ENCODE assay signal across 10 cellular contexts in the genomic region with DNA sequence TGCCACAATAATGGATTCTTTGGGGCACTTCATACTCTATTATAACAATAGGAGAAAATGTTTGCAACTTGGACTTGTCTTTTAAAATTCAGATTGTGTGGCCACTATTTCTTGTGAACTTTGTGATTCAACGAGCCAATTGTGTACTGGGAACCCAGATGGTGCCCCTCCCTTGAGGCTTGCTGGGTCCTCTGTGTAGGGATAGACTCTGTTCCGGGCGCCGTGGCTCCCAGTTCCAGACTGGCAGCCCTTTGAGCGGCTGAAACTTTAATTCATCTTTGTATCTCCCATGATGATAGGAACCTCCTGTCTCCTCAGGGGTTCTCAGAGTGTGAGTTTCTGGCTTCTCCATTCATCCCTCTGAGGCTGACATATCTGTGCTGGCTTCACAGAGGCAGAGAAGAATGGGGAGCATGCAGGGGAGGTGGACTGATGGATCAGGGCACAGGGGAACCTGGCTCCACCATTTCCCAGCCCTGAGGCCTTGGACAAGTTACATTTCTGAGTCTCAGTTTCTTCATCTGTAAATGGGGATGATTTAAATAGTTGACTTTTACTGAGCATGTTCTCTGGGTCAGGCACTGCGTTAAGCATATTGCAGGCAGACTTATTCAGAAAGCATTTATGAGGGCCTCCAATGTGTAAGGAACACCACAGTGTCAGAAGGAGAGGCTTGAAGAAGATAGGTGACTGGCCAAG. TPM values are rescaled to one million over a fixed set of nuclear protein-coding genes. Genes with fewer than 3 reads are reported as not detected.
A peak's percentile ranks its signal among the peaks of the same experiment; 100 is the strongest.
DNase-seq lines count a peak whose midpoint lies in the region; ATAC-seq and TF ChIP-seq lines count a peak whose summit lies in the region.
"Had no signal": no experiment of that assay in that cellular context is flagged by ENCODE, and none has a peak within 500 bp of the region (broad histone marks: within the 10 kb centered on the region; RNA-seq: fewer than 3 reads in every experiment).

No MANE protein-coding gene starts in this region.

- H3K27ac ChIP-seq in cardiac muscle cell (peak overlapping the region; percentile 62), upper lobe of right lung (peak overlapping the region; percentile 91)
- H3K27ac ChIP-seq: VCaP had no signal

- intact Hi-C loops in Right ventricle myocardium superior (cut with DNase I), result no loop called here
- intact Hi-C loops in upper lobe of right lung (cut with DNase I), result no loop called here

- H3K4me3 Mint-ChIP-seq in brain, result no peak overlapping the region
- H3K4me3 Mint-ChIP-seq in naive B cell, result peak overlapping the region in 6 of 8 donors; percentile 88 to 97 (median 90)

- H3K27me3 Mint-ChIP-seq in brain (peaks cover 9% of the 10 kb centered on the region), naive B cell (no peaks in the 10 kb centered on the region)

- H3K9me3 ChIP-seq in cardiac muscle cell (ENCODE audit: low read depth) (no peaks in the 10 kb centered on the region), upper lobe of right lung (peaks cover 5% of the 10 kb centered on the region)

- no peaks in the 10 kb centered on the region for H3K27me3 ChIP-seq in cardiac muscle cell
- H3K27me3 ChIP-seq in upper lobe of right lung, result no peaks in the 10 kb centered on the region

- no peak for DNase-seq in cardiac muscle cell (ENCODE audit: low read depth in 1 of 2, low spot score in 1 of 2)
- DNase-seq in Right ventricle myocardium superior, result no peak
- DNase-seq in naive B cell, result no peak
- no peak for DNase-seq in upper lobe of right lung
- DNase-seq in NCI-H2081 treated with DMSO at 0.1 percent for 48 hours (lab: John Stamatoyannopoulos, UW), result no peak
- DNase-seq in cerebellar nuclear complex (lab: John Stamatoyannopoulos, UW), result no peak
- DNase-seq: NCI-H446 treated with DMSO at 0.1 percent for 48 hours had no signal

- no peak for ATAC-seq in Right ventricle myocardium superior (ENCODE audit: poor library complexity)
- no peak for ATAC-seq in naive B cell (ENCODE audit: low read depth in 2 of 2)
- ATAC-seq in upper lobe of right lung, result no peak
- ATAC-seq in HG03280 (IDR thresholded peaks at IDR 0.05; ENCODE audit: unreplicated experiment), result no peak

- H3K36me3 ChIP-seq in cardiac muscle cell (no peaks in the 10 kb centered on the region), upper lobe of right lung (no peaks in the 10 kb centered on the region)

- peaks cover 27% of the 10 kb centered on the region for H3K4me1 ChIP-seq in cardiac muscle cell (ENCODE audit: low read depth)
- H3K4me1 ChIP-seq in upper lobe of right lung, result peaks cover 64% of the 10 kb centered on the region

- TF ChIP-seq CTCF in cardiac muscle cell (IDR thresholded peaks at IDR 0.05; ENCODE audit: low read depth, low read length) (no peak), brain (conservative IDR thresholded peaks at IDR 0.05) (no peak), upper lobe of right lung (IDR thresholded peaks at IDR 0.05) (no peak)

- H3K4me1 Mint-ChIP-seq in brain, result peaks cover 54% of the 10 kb centered on the region
- peaks cover 44 to 71% (median 68%) of the 10 kb centered on the region in 3 donors for H3K4me1 Mint-ChIP-seq in naive B cell

- H3K9me3 Mint-ChIP-seq in brain, result peaks cover 3 to 11% (median 9%) of the 10 kb centered on the region in 5 experiments
- peaks cover 0 to 7% (median 5%) of the 10 kb centered on the region in 7 donors for H3K9me3 Mint-ChIP-seq in naive B cell

- H3K27ac Mint-ChIP-seq in brain, result peak overlapping the region in 3 of 5 experiments; percentile 57 to 84 (median 62)
- H3K27ac Mint-ChIP-seq in naive B cell, result peak overlapping the region; percentile 91 to 98 (median 94)

- H3K36me3 Mint-ChIP-seq in brain (peaks cover 6% of the 10 kb centered on the region), naive B cell (peaks cover 0 to 7% of the 10 kb centered on the region in 2 donors)

- H3K4me3 ChIP-seq in cardiac muscle cell (no peak overlapping the region), upper lobe of right lung (no peak overlapping the region)

RNA-seq across cellular contexts. Expression of gene ANKDD1A, which starts 15.2 kb away (rescaled TPM):
- total RNA-seq in cardiac muscle cell, result 1.1 and 5.4 TPM in 2 replicates
- polyA plus RNA-seq in cardiac muscle cell, result 2.9 and 8.0 TPM in 2 replicates
- total RNA-seq in Right ventricle myocardium superior, result 1.4 TPM
- 3.8 TPM for polyA plus RNA-seq in brain (ENCODE audit: insufficient read depth, low read depth, low replicate concordance)
- polyA plus RNA-seq in naive B cell (ENCODE audit: low read depth in 6 of 6), result 1 to 10 TPM in 3 of 6 donors, under 1 TPM in 2, not detected in 1; 0.14 to 3.3 (median 1.3) TPM
- total RNA-seq in upper lobe of right lung, result 6.0 TPM

RNA-seq across cellular contexts. Expression of gene PLEKHO2, which starts 54.8 kb away (rescaled TPM):
- total RNA-seq in cardiac muscle cell (7.6 and 9.3 TPM in 2 replicates), Right ventricle myocardium superior (9.1 TPM), upper lobe of right lung (62.8 TPM)
- polyA plus RNA-seq in cardiac muscle cell (9.4 and 11.3 TPM in 2 replicates), brain (ENCODE audit: insufficient read depth, low read depth, low replicate concordance) (11.3 TPM), naive B cell (ENCODE audit: low read depth in 6 of 6) (10 to 100 TPM in 5 of 6 donors, 1 to 10 TPM in 1; 9.7 to 20.7 (median 14.4) TPM)

Comparison
In these comparisons a context has a peak if more than half of its experiments do, and no peak if none do; other contexts are left out.
1. H3K4me3 Mint-ChIP-seq: peak in naive B cell (6 of 8); none in brain (0 of 5).